In genomic region chr14:96104469-96105057, GRCh38 we compare ENCODE assay signal across 10 cellular contexts.
DNase-seq lines count a peak whose midpoint lies in the region; ATAC-seq and TF ChIP-seq lines count a peak whose summit lies in the region.
"Had no signal": no experiment of that assay in that cellular context is flagged by ENCODE, and none has a peak within 500 bp of the region (broad histone marks: within the 10 kb centered on the region; RNA-seq: fewer than 3 reads in every experiment).

No MANE protein-coding gene starts in this region.

- no peaks in the 10 kb centered on the region for H3K27me3 Mint-ChIP-seq in activated T-cell treated with anti-CD3 and anti-CD28 coated beads, Interleukin-2, amount 50 U/mL, for 24 hours
- H3K27me3 Mint-ChIP-seq: CD4-positive, CD25-positive, alpha-beta regulatory T cell had no signal

- in situ Hi-C loops in astrocyte of the cerebellum (cut with HindIII; ENCODE audit: low sequenced_read_pairs): no loop called here

- no peaks in the 10 kb centered on the region for H3K36me3 ChIP-seq in vagina

- H3K9me3 ChIP-seq in vagina: no peaks in the 10 kb centered on the region

- no peak for TF ChIP-seq CTCF in astrocyte of the cerebellum (IDR thresholded peaks at IDR 0.05; ENCODE audit: low read depth, low read length, missing control alignments)
- TF ChIP-seq CTCF in vagina (IDR thresholded peaks at IDR 0.05): no peak

- ATAC-seq in HG02623 (IDR thresholded peaks at IDR 0.05; ENCODE audit: unreplicated experiment) (no peak), HG03571 (IDR thresholded peaks at IDR 0.05; ENCODE audit: unreplicated experiment) (no peak)

- H3K4me1 Mint-ChIP-seq in activated T-cell treated with anti-CD3 and anti-CD28 coated beads, Interleukin-2, amount 50 U/mL, for 24 hours (ENCODE audit: low read depth): peaks cover 3% of the 10 kb centered on the region

- intact Hi-C loops in vagina (cut with DNase I): no loop called here

- no peaks in the 10 kb centered on the region for H3K9me3 Mint-ChIP-seq in activated T-cell treated with anti-CD3 and anti-CD28 coated beads, Interleukin-2, amount 50 U/mL, for 24 hours
- H3K9me3 Mint-ChIP-seq: activated naive CD4-positive, alpha-beta T cell treated with anti-CD3 and anti-CD28 coated beads for 36 hours had no signal

- DNase-seq in activated T-cell treated with anti-CD3 and anti-CD28 coated beads, Interleukin-2, amount 50 U/mL, for 24 hours: peak; percentile 7
- DNase-seq in activated T-cell treated with anti-CD3 and anti-CD28 coated beads for 4 hours (no peak), astrocyte of the cerebellum (ENCODE audit: low read depth) (peak; percentile 51), kidney tubule cell (ENCODE audit: low spot score) (peak; percentile 96), vagina (ENCODE audit: extremely low spot score in 2 of 2) (peak in 1 of 2 donors; percentile 96)
- DNase-seq in activated T-cell treated with anti-CD3 and anti-CD28 coated beads, Interleukin-2, amount 50 U/mL, for 1 hour: no peak
- DNase-seq: activated naive CD4-positive, alpha-beta T cell treated with anti-CD3 and anti-CD28 coated beads for 36 hours; CD4-positive, CD25-positive, alpha-beta regulatory T cell had no signal

- no peak overlapping the region for H3K27ac Mint-ChIP-seq in activated T-cell treated with anti-CD3 and anti-CD28 coated beads, Interleukin-2, amount 50 U/mL, for 24 hours
- H3K27ac Mint-ChIP-seq: activated naive CD4-positive, alpha-beta T cell treated with anti-CD3 and anti-CD28 coated beads for 36 hours; CD4-positive, CD25-positive, alpha-beta regulatory T cell had no signal

- no peak overlapping the region for H3K4me3 Mint-ChIP-seq in activated T-cell treated with anti-CD3 and anti-CD28 coated beads, Interleukin-2, amount 50 U/mL, for 24 hours
- H3K4me3 Mint-ChIP-seq: activated naive CD4-positive, alpha-beta T cell treated with anti-CD3 and anti-CD28 coated beads for 36 hours; CD4-positive, CD25-positive, alpha-beta regulatory T cell had no signal

- H3K27ac ChIP-seq in vagina: peak overlapping the region; percentile 86

- TF ChIP-seq POLR2A in vagina (IDR thresholded peaks at IDR 0.05): no peak

- H3K36me3 Mint-ChIP-seq in activated T-cell treated with anti-CD3 and anti-CD28 coated beads, Interleukin-2, amount 50 U/mL, for 24 hours (ENCODE audit: low read depth): no peaks in the 10 kb centered on the region
- H3K36me3 Mint-ChIP-seq: CD4-positive, CD25-positive, alpha-beta regulatory T cell had no signal

- no peaks in the 10 kb centered on the region for H3K27me3 ChIP-seq in vagina

- H3K4me3 ChIP-seq in astrocyte of the cerebellum (ENCODE audit: low read depth, low read length) (no peak overlapping the region), vagina (no peak overlapping the region)

- H3K4me1 ChIP-seq in vagina: peaks cover 33% of the 10 kb centered on the region

Comparison
In these comparisons a context has a peak if more than half of its experiments do, and no peak if none do; other contexts are left out.
1. DNase-seq: peak in activated T-cell treated with anti-CD3 and anti-CD28 coated beads, Interleukin-2, amount 50 U/mL, for 24 hours (single experiment), astrocyte of the cerebellum (single experiment) and kidney tubule cell (single experiment); none in activated T-cell treated with anti-CD3 and anti-CD28 coated beads for 4 hours (single experiment) and activated T-cell treated with anti-CD3 and anti-CD28 coated beads, Interleukin-2, amount 50 U/mL, for 1 hour (single experiment).